In genomic region chr19:49641688-49642487, GRCh38 we compare ENCODE assay signal across 8 cellular contexts. TPM values are rescaled to one million over a fixed set of nuclear protein-coding genes. Genes with fewer than 3 reads are reported as not detected.
DNase-seq lines count a peak whose midpoint lies in the region; ATAC-seq and TF ChIP-seq lines count a peak whose summit lies in the region.

TSS of gene SCAF1 (plus strand) at chr19:49642209. CDS start at chr19:49645027, 2,818 bp downstream.

- intact Hi-C loops in PC-3 (cut with micrococcal nuclease): loop anchor here (2.0 kb wide), 1 partner anchor 145 kb away; the partner anchor contains the start of gene RPS11

- peak within 1 kb of the TSS; percentile 72 for H2AFZ ChIP-seq in PC-3 (ENCODE audit: low read length)

- peak within 1 kb of the TSS; percentile 98 for H3K4me3 ChIP-seq in PC-3 (ENCODE audit: low read length)
- H3K4me3 ChIP-seq in epithelial cell of esophagus (ENCODE audit: low read length): peak within 1 kb of the TSS; percentile 92
- peak within 1 kb of the TSS; percentile 90 for H3K4me3 ChIP-seq in mononuclear cell (ENCODE audit: low read length)

- H3K27ac ChIP-seq in PC-3 (ENCODE audit: low read length): peak within 1 kb of the TSS; percentile 97

- peaks cover 10% of the 10 kb centered on the region; the same call in 1 of the 2 replicates for H3K36me3 ChIP-seq in PC-3 (ENCODE audit: low read depth, low read length)

- POLR2A ChIA-PET in PC-3 (lab: Charles Lee; ENCODE audit: unreplicated experiment): interaction anchor here (0.5 to 1.0 kb wide), 8 partner anchors 8 to 71 kb away, joined by 3 to 8 read pairs (median 5); partner anchors contain the start of genes NOSIP, PRMT1 and PRRG2

- peaks cover 52% of the 10 kb centered on the region for H3K4me1 ChIP-seq in PC-3 (ENCODE audit: insufficient read depth, low read length)
- peaks cover 53% of the 10 kb centered on the region for H3K4me1 ChIP-seq in mononuclear cell (ENCODE audit: insufficient read depth, low read length)

- no peaks in the 10 kb centered on the region for H3K9me2 ChIP-seq in PC-3 (replicated peaks; ENCODE audit: low read length)

- DNase-seq in DMS 273 treated with DMSO at 0.1 percent for 48 hours (lab: John Stamatoyannopoulos, UW): peak; percentile 97
- DNase-seq in PC-3: peak; percentile 100
- DNase-seq in activated T-cell treated with anti-CD3 and anti-CD28 coated beads for 48 hours (ENCODE audit: low read depth): peak; percentile 100
- peak; percentile 100 for DNase-seq in epithelial cell of esophagus (ENCODE audit: low read depth)
- peak; percentile 97 to 98 for DNase-seq in stimulated activated CD8-positive, alpha-beta memory T cell treated with anti-CD3 and anti-CD28 coated beads, Interleukin-4, amount 100 ng/mL, for 1 hour (ENCODE audit: low read depth in 2 of 2, low spot score in 1 of 2)

- H3K27me3 ChIP-seq in PC-3 (ENCODE audit: low read length): no peaks in the 10 kb centered on the region
- H3K27me3 ChIP-seq in mononuclear cell (ENCODE audit: insufficient read depth, low read length): no peaks in the 10 kb centered on the region

- TF ChIP-seq CTCF in PC-3 (conservative IDR thresholded peaks at IDR 0.05; ENCODE audit: low read depth, low read length): no peak
- no peak for TF ChIP-seq CTCF in epithelial cell of esophagus (IDR thresholded peaks at IDR 0.05; ENCODE audit: insufficient read depth, low read depth, low read length, missing control alignments)

- H3F3A ChIP-seq in PC-3 (ENCODE audit: low read length, unreplicated experiment): peaks cover 3% of the 10 kb centered on the region

- H3K79me2 ChIP-seq in PC-3 (ENCODE audit: low read length): peaks cover 58% of the 10 kb centered on the region

- no TSS peak for BruUV-seq in PC-3 (replicated peaks; lab: Mats Ljungman, UMichigan)

- TF ChIP-seq EP300 in Ishikawa (IDR thresholded peaks at IDR 0.05; ENCODE audit: borderline replicate concordance): no peak

- H3K9me3 ChIP-seq in PC-3 (ENCODE audit: low read length) (no peaks in the 10 kb centered on the region), mononuclear cell (ENCODE audit: low read depth, low read length) (no peaks in the 10 kb centered on the region)

- CTCF ChIA-PET in PC-3 (lab: Charles Lee): interaction anchor here (0.6 kb wide), 2 partner anchors 57 to 250 kb away, joined by 3 to 4 read pairs; no protein-coding TSS in a partner anchor

- H3K9ac ChIP-seq in PC-3 (ENCODE audit: low read length): peak within 1 kb of the TSS; percentile 100

- no peak for TF ChIP-seq RAD21 in Ishikawa (IDR thresholded peaks at IDR 0.05; ENCODE audit: low read depth)

- H3K4me2 ChIP-seq in PC-3 (ENCODE audit: low read length): peak within 1 kb of the TSS; percentile 96

- ATAC-seq in GM21529 (IDR thresholded peaks at IDR 0.05; ENCODE audit: unreplicated experiment): peak; percentile 49
- peak; percentile 46 for ATAC-seq in PC-3

- no peaks in the 10 kb centered on the region for H4K20me1 ChIP-seq in PC-3 (ENCODE audit: low read length)

TF ChIP-seq in Ishikawa, 13 proteins besides CTCF, POLR2A, EP300 and RAD21:
- TF ChIP-seq TEAD4 (IDR thresholded peaks at IDR 0.05) (peak; percentile 32), ZBTB7A (IDR thresholded peaks at IDR 0.05; ENCODE audit: low read depth) (no peak), YY1 (IDR thresholded peaks at IDR 0.05; ENCODE audit: low read depth) (peak; percentile 79), REST (IDR thresholded peaks at IDR 0.05; ENCODE audit: low read depth) (no peak), TAF1 (IDR thresholded peaks at IDR 0.05; ENCODE audit: low read depth) (peak; percentile 85; the same call in 1 of the 2 replicates), CEBPB (IDR thresholded peaks at IDR 0.05) (no peak), EGR1 (IDR thresholded peaks at IDR 0.05) (no peak), CREB1 (IDR thresholded peaks at IDR 0.05; ENCODE audit: low read depth) (peak; percentile 88), FOXM1 (IDR thresholded peaks at IDR 0.05; ENCODE audit: borderline replicate concordance, low read depth) (no peak), NFIC (IDR thresholded peaks at IDR 0.05) (no peak), MAX (IDR thresholded peaks at IDR 0.05) (peak; percentile 74), TCF12 (IDR thresholded peaks at IDR 0.05; ENCODE audit: low read depth) (peak; percentile 81)
- TF ChIP-seq, protein P1, sequence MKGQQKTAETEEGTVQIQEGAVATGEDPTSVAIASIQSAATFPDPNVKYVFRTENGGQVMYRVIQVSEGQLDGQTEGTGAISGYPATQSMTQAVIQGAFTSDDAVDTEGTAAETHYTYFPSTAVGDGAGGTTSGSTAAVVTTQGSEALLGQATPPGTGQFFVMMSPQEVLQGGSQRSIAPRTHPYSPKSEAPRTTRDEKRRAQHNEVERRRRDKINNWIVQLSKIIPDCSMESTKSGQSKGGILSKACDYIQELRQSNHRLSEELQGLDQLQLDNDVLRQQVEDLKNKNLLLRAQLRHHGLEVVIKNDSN (IDR thresholded peaks at IDR 0.05): peak; percentile 71

RNA-seq across cellular contexts. Expression of gene SCAF1, which starts in this region (rescaled TPM):
- total RNA-seq in PC-3 (2014; rRNA removed) (46.8 and 78.6 TPM in 2 replicates), mononuclear cell (8.9 TPM)

Comparison
In these comparisons a context has a peak if more than half of its experiments do, and no peak if none do; other contexts are left out.
1. Peak in every context shown above with its lines: DNase-seq, ATAC-seq, H3K4me3 ChIP-seq and H3K27ac ChIP-seq.